In genomic region chr6:13445005-13445743, GRCh38 we compare ENCODE assay signal across 8 cellular contexts. TPM values are rescaled to one million over a fixed set of nuclear protein-coding genes. Genes with fewer than 3 reads are reported as not detected.
A peak's percentile ranks its signal among the peaks of the same experiment; 100 is the strongest.
DNase-seq lines count a peak whose midpoint lies in the region; ATAC-seq and TF ChIP-seq lines count a peak whose summit lies in the region.

No MANE protein-coding gene starts in this region.

- DNase-seq in Ammon's horn (ENCODE audit: low spot score) = peak; percentile 52
- DNase-seq in RWPE1 (ENCODE audit: low spot score) = peak; percentile 82
- peak; percentile 75 for DNase-seq in Right ventricle myocardium superior
- no peak for DNase-seq in NOMO-1 treated with DMSO at 0.1 percent for 48 hours (lab: John Stamatoyannopoulos, UW; ENCODE audit: unreplicated experiment)

- peak overlapping the region; percentile 1 to 59 (median 29) for H3K4me3 ChIP-seq in skeletal muscle tissue (ENCODE audit: low read length in 3 of 3)

- H3K27me3 ChIP-seq in skeletal muscle tissue (ENCODE audit: control insufficient read depth in 3 of 3, insufficient read depth in 3 of 3, low read length in 3 of 3) = no peaks in the 10 kb centered on the region

- H3K9me3 ChIP-seq in skeletal muscle tissue (ENCODE audit: control insufficient read depth in 3 of 3, low read length in 3 of 3) = no peaks in the 10 kb centered on the region

- intact Hi-C loops in Right ventricle myocardium superior (cut with DNase I) = no loop called here

- ATAC-seq in HG03460 (IDR thresholded peaks at IDR 0.05; ENCODE audit: unreplicated experiment) = peak; percentile 67
- ATAC-seq in Right ventricle myocardium superior (ENCODE audit: poor library complexity) = peak; percentile 65
- ATAC-seq in HG03196 (IDR thresholded peaks at IDR 0.05; ENCODE audit: unreplicated experiment) = no peak
- ATAC-seq in HG03571 (IDR thresholded peaks at IDR 0.05; ENCODE audit: unreplicated experiment) = no peak

- peaks cover 22 to 41% (median 33%) of the 10 kb centered on the region in 3 donors for H3K4me1 ChIP-seq in skeletal muscle tissue (ENCODE audit: control insufficient read depth in 3 of 3, insufficient read depth in 3 of 3, low read length in 3 of 3)

- no peaks in the 10 kb centered on the region for H3K36me3 ChIP-seq in skeletal muscle tissue (ENCODE audit: control insufficient read depth in 3 of 3, insufficient read depth in 3 of 3, low read length in 3 of 3)

- TF ChIP-seq CTCF in RWPE1 (conservative IDR thresholded peaks at IDR 0.05; ENCODE audit: low read depth) = no peak

- POLR2A ChIA-PET in RWPE1 (lab: Yijun Ruan, JAX; ENCODE audit: low non-redundant PET) = interaction anchor here (0.7 kb wide), 1 partner anchor 12 kb away, joined by 3 read pairs; no protein-coding TSS in a partner anchor

- peak overlapping the region; percentile 53 for H3K27ac ChIP-seq in RWPE1
- peak overlapping the region; percentile 9 for H3K27ac ChIP-seq in skeletal muscle tissue (ENCODE audit: low read depth, low read length)

- CTCF ChIA-PET in RWPE1 (lab: Yijun Ruan, JAX) = no interaction called here

- peak overlapping the region in 1 of 3 donors; percentile 25 for H3K9ac ChIP-seq in skeletal muscle tissue (ENCODE audit: low read depth in 1 of 3, low read length in 3 of 3)

RNA-seq across cellular contexts. Expression of gene GFOD1, which starts 42.2 kb away (rescaled TPM):
- total RNA-seq in Right ventricle myocardium superior (46.2 TPM), skeletal muscle tissue (6.3 TPM)

Comparison
In these comparisons a context has a peak if more than half of its experiments do, and no peak if none do; other contexts are left out.
1. ATAC-seq: peak in HG03460 (single experiment) and Right ventricle myocardium superior (single experiment); none in HG03196 (single experiment) and HG03571 (single experiment).